In the genomic region with DNA sequence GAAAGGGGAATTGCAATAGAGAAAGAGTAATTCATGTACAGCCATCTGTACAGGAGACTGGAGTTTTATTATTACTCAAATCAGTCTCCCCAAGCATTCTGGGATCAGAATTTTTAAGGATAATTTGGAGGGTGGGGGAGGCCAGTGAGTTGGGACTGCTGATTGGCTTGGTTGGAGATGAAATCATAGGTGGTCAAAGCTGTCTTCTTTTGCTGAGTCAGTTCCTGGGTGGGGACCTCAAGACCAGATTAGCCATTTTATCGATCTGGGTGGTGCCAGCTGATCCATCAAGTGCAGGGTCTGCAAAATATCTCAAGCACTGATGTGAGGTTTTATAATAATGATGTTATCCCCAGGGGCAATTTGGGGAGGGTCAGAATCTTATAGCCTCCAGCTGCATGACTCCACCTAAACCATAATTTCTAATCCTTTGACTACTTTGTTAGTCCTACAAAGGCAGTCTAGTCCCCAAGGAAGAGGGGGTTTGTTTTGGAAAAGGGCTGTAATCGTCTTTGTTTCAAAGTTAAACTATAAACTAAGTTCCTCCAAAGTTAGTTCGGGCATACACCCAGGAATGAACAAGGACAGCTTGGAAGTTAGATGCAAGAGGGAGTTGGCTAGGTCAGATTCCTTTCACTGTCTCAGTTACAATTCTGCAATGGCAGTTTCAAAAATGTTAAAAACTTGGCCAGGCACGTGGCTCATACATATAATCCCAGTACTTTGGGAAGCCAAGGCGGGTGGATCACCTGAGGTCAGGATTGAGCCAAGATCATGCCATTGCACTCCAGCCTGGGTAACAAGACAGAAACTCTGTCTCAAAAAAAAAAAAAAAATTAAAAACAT, we compare ENCODE assay signal across 3 cellular contexts.
TF ChIP-seq lines count a peak whose summit lies in the region.

No MANE protein-coding gene starts in this region.

TF ChIP-seq in SK-N-SH, 30 proteins besides CTCF, POLR2A, EP300 and RAD21:
- TF ChIP-seq JUND (IDR thresholded peaks at IDR 0.05) (no peak), FOXM1 (IDR thresholded peaks at IDR 0.05; ENCODE audit: low read depth) (no peak), TCF12 (IDR thresholded peaks at IDR 0.05) (no peak), FOXJ3 (CRISPR knock-in tag; IDR thresholded peaks at IDR 0.05) (no peak), SMC3 (IDR thresholded peaks at IDR 0.05; ENCODE audit: low read depth, low read length) (no peak), YY1 (IDR thresholded peaks at IDR 0.05; ENCODE audit: low read depth) (no peak), TAF1 (IDR thresholded peaks at IDR 0.05; ENCODE audit: borderline replicate concordance, low read depth, low read length) (no peak), MXI1 (IDR thresholded peaks at IDR 0.05; ENCODE audit: low read depth, low read length) (no peak), CHD2 (IDR thresholded peaks at IDR 0.05; ENCODE audit: low read length, partially characterized antibody) (no peak), ELF1 (IDR thresholded peaks at IDR 0.05) (no peak), GATA2 (CRISPR knock-in tag; IDR thresholded peaks at IDR 0.05) (no peak), NRF1 (IDR thresholded peaks at IDR 0.05; ENCODE audit: low read depth, low read length) (no peak), NFIC (IDR thresholded peaks at IDR 0.05; ENCODE audit: borderline replicate concordance) (no peak)
- TF ChIP-seq, protein P1, sequence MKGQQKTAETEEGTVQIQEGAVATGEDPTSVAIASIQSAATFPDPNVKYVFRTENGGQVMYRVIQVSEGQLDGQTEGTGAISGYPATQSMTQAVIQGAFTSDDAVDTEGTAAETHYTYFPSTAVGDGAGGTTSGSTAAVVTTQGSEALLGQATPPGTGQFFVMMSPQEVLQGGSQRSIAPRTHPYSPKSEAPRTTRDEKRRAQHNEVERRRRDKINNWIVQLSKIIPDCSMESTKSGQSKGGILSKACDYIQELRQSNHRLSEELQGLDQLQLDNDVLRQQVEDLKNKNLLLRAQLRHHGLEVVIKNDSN (IDR thresholded peaks at IDR 0.05; ENCODE audit: borderline replicate concordance, low read depth), result no peak
- TF ChIP-seq, protein P2, sequence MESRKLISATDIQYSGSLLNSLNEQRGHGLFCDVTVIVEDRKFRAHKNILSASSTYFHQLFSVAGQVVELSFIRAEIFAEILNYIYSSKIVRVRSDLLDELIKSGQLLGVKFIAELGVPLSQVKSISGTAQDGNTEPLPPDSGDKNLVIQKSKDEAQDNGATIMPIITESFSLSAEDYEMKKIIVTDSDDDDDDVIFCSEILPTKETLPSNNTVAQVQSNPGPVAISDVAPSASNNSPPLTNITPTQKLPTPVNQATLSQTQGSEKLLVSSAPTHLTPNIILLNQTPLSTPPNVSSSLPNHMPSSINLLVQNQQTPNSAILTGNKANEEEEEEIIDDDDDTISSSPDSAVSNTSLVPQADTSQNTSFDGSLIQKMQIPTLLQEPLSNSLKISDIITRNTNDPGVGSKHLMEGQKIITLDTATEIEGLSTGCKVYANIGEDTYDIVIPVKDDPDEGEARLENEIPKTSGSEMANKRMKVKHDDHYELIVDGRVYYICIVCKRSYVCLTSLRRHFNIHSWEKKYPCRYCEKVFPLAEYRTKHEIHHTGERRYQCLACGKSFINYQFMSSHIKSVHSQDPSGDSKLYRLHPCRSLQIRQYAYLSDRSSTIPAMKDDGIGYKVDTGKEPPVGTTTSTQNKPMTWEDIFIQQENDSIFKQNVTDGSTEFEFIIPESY (IDR thresholded peaks at IDR 0.05; ENCODE audit: borderline replicate concordance, low read depth), result no peak
- TF ChIP-seq, protein P3, sequence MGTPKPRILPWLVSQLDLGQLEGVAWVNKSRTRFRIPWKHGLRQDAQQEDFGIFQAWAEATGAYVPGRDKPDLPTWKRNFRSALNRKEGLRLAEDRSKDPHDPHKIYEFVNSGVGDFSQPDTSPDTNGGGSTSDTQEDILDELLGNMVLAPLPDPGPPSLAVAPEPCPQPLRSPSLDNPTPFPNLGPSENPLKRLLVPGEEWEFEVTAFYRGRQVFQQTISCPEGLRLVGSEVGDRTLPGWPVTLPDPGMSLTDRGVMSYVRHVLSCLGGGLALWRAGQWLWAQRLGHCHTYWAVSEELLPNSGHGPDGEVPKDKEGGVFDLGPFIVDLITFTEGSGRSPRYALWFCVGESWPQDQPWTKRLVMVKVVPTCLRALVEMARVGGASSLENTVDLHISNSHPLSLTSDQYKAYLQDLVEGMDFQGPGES (IDR thresholded peaks at IDR 0.05; ENCODE audit: low read depth, low read length), result no peak
TF ChIP-seq in SK-N-SH: peak in this region for 0.

TF ChIP-seq in SK-N-SH treated with all-trans-retinoic acid at 6 μM for 48 hours, 23 proteins besides CTCF, POLR2A, EP300 and RAD21:
- TF ChIP-seq, protein P4, sequence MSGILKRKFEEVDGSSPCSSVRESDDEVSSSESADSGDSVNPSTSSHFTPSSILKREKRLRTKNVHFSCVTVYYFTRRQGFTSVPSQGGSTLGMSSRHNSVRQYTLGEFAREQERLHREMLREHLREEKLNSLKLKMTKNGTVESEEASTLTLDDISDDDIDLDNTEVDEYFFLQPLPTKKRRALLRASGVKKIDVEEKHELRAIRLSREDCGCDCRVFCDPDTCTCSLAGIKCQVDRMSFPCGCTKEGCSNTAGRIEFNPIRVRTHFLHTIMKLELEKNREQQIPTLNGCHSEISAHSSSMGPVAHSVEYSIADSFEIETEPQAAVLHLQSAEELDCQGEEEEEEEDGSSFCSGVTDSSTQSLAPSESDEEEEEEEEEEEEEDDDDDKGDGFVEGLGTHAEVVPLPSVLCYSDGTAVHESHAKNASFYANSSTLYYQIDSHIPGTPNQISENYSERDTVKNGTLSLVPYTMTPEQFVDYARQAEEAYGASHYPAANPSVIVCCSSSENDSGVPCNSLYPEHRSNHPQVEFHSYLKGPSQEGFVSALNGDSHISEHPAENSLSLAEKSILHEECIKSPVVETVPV (CRISPR knock-in tag; IDR thresholded peaks at IDR 0.05), result no peak
- TF ChIP-seq ISL1 (CRISPR knock-in tag; IDR thresholded peaks at IDR 0.05) (no peak), TCF4 (CRISPR knock-in tag; IDR thresholded peaks at IDR 0.05; ENCODE audit: borderline replicate concordance) (no peak), GLIS3 (CRISPR knock-in tag; IDR thresholded peaks at IDR 0.05) (no peak), ZFP30 (CRISPR knock-in tag; IDR thresholded peaks at IDR 0.05) (no peak), RARB (CRISPR knock-in tag; IDR thresholded peaks at IDR 0.05) (no peak), TOX (CRISPR knock-in tag; IDR thresholded peaks at IDR 0.05; ENCODE audit: borderline replicate concordance) (no peak)
- TF ChIP-seq, protein P5, sequence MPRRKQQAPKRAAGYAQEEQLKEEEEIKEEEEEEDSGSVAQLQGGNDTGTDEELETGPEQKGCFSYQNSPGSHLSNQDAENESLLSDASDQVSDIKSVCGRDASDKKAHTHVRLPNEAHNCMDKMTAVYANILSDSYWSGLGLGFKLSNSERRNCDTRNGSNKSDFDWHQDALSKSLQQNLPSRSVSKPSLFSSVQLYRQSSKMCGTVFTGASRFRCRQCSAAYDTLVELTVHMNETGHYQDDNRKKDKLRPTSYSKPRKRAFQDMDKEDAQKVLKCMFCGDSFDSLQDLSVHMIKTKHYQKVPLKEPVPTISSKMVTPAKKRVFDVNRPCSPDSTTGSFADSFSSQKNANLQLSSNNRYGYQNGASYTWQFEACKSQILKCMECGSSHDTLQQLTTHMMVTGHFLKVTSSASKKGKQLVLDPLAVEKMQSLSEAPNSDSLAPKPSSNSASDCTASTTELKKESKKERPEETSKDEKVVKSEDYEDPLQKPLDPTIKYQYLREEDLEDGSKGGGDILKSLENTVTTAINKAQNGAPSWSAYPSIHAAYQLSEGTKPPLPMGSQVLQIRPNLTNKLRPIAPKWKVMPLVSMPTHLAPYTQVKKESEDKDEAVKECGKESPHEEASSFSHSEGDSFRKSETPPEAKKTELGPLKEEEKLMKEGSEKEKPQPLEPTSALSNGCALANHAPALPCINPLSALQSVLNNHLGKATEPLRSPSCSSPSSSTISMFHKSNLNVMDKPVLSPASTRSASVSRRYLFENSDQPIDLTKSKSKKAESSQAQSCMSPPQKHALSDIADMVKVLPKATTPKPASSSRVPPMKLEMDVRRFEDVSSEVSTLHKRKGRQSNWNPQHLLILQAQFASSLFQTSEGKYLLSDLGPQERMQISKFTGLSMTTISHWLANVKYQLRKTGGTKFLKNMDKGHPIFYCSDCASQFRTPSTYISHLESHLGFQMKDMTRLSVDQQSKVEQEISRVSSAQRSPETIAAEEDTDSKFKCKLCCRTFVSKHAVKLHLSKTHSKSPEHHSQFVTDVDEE (CRISPR knock-in tag; IDR thresholded peaks at IDR 0.05), result no peak

TF ChIP-seq in K562, 482 proteins besides CTCF, POLR2A, EP300 and RAD21 (continues in another document):
- no peak for TF ChIP-seq ZKSCAN3 (CRISPR knock-in tag; IDR thresholded peaks at IDR 0.05)
- TF ChIP-seq ARID1B (IDR thresholded peaks at IDR 0.05), result peak; percentile 53
- peak; percentile 84; the same call in 1 of the 2 replicates for TF ChIP-seq MAFF (IDR thresholded peaks at IDR 0.05; ENCODE audit: low read length)
- no peak for TF ChIP-seq MIER1 (IDR thresholded peaks at IDR 0.05; ENCODE audit: low read depth)
- TF ChIP-seq SMARCA4 (IDR thresholded peaks at IDR 0.05), result 0 out of 2 replicates have a peak, but pooled peaks have one; percentile 45
- peak; percentile 68 for TF ChIP-seq MAFK (IDR thresholded peaks at IDR 0.05; ENCODE audit: low read length)
- TF ChIP-seq FOSL1 (tag; conservative IDR thresholded peaks at IDR 0.05), result 0 out of 2 replicates have a peak, but pooled peaks have one; percentile 15
- TF ChIP-seq, protein P6, sequence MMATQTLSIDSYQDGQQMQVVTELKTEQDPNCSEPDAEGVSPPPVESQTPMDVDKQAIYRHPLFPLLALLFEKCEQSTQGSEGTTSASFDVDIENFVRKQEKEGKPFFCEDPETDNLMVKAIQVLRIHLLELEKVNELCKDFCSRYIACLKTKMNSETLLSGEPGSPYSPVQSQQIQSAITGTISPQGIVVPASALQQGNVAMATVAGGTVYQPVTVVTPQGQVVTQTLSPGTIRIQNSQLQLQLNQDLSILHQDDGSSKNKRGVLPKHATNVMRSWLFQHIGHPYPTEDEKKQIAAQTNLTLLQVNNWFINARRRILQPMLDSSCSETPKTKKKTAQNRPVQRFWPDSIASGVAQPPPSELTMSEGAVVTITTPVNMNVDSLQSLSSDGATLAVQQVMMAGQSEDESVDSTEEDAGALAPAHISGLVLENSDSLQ (IDR thresholded peaks at IDR 0.05), result peak; percentile 17; the same call in 1 of the 2 replicates
- no peak for TF ChIP-seq ZC3H8 (IDR thresholded peaks at IDR 0.05)
- peak; percentile 48 for TF ChIP-seq DACH1 (IDR thresholded peaks at IDR 0.05; ENCODE audit: partially characterized antibody)
- peak; percentile 80 for TF ChIP-seq DPF2 (IDR thresholded peaks at IDR 0.05)
- peak; percentile 77 for TF ChIP-seq MAFG (tag; conservative IDR thresholded peaks at IDR 0.05)
- TF ChIP-seq ZNF316 (IDR thresholded peaks at IDR 0.05), result peak; percentile 97
- TF ChIP-seq, protein P7, sequence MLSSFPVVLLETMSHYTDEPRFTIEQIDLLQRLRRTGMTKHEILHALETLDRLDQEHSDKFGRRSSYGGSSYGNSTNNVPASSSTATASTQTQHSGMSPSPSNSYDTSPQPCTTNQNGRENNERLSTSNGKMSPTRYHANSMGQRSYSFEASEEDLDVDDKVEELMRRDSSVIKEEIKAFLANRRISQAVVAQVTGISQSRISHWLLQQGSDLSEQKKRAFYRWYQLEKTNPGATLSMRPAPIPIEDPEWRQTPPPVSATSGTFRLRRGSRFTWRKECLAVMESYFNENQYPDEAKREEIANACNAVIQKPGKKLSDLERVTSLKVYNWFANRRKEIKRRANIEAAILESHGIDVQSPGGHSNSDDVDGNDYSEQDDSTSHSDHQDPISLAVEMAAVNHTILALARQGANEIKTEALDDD (IDR thresholded peaks at IDR 0.05), result peak; percentile 62; the same call in 1 of the 2 replicates
- TF ChIP-seq MTF1 (CRISPR knock-in tag; IDR thresholded peaks at IDR 0.05; ENCODE audit: borderline replicate concordance), result no peak
- TF ChIP-seq ZNF324 (CRISPR knock-in tag; IDR thresholded peaks at IDR 0.05), result no peak
- no peak for TF ChIP-seq ASH1L (IDR thresholded peaks at IDR 0.05; ENCODE audit: borderline replicate concordance, low read depth, partially characterized antibody)
- TF ChIP-seq, protein P8, sequence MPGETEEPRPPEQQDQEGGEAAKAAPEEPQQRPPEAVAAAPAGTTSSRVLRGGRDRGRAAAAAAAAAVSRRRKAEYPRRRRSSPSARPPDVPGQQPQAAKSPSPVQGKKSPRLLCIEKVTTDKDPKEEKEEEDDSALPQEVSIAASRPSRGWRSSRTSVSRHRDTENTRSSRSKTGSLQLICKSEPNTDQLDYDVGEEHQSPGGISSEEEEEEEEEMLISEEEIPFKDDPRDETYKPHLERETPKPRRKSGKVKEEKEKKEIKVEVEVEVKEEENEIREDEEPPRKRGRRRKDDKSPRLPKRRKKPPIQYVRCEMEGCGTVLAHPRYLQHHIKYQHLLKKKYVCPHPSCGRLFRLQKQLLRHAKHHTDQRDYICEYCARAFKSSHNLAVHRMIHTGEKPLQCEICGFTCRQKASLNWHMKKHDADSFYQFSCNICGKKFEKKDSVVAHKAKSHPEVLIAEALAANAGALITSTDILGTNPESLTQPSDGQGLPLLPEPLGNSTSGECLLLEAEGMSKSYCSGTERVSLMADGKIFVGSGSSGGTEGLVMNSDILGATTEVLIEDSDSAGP (CRISPR knock-in tag; IDR thresholded peaks at IDR 0.05), result no peak
- peak; percentile 18; the same call in 1 of the 2 replicates for TF ChIP-seq L3MBTL2 (IDR thresholded peaks at IDR 0.05)
- TF ChIP-seq KAT2B (IDR thresholded peaks at IDR 0.05; ENCODE audit: low read depth, low read length), result no peak
- peak; percentile 89 for TF ChIP-seq NFE2 (IDR thresholded peaks at IDR 0.05; ENCODE audit: low read depth)
